Comparison of ENCODE assay signal across 1 cellular context in the genomic region with DNA sequence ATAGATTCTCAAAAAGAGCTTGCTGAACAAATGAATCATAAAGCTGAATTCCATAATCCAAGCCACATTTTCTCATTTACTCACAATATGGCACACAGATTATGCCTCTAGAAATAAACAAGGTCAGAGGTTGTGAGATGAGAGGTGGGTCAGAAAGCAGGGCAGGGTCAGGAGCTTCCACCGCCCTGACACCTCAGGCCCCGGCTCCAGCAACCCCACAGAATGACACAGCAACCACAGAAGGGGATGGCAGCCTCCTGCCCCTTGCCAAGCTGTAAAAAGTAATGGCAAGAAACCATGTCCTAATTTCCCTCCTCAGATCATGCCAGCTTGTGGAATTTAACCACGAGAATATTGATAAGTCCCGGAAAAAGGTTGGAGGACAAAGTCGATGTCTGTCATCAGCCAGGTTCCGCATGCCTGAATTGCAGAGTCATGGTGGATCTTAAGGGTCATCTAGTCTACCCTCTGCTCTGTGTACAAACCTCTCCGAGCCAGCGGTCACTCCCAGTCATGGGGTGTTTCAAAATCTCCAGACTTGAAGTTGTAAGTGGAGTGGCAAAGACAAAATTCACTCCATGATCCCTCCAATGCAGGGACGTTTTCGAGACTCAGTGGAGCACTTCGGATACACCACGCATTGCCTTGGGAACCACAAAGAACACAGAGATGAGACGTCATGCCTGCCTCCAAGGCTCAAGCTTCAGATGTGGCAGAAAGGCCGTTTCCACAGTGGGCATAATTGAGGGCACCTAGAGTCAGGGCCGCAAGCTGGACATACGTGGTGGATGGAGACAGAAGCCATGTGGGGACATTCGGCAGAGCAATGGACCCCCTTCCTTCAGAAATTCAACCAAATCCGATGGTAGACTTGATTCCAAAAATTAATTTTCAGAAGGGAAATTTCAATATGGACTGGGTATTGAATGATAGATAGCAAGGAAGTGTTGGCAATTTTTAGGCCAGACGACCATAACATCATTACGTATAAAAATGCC.
TF ChIP-seq lines count a peak whose summit lies in the region.

No MANE protein-coding gene starts in this region.

TF ChIP-seq in HepG2, 621 proteins besides CTCF, POLR2A, EP300 and RAD21 (continued from another document and continues in another):
- TF ChIP-seq, protein P1, sequence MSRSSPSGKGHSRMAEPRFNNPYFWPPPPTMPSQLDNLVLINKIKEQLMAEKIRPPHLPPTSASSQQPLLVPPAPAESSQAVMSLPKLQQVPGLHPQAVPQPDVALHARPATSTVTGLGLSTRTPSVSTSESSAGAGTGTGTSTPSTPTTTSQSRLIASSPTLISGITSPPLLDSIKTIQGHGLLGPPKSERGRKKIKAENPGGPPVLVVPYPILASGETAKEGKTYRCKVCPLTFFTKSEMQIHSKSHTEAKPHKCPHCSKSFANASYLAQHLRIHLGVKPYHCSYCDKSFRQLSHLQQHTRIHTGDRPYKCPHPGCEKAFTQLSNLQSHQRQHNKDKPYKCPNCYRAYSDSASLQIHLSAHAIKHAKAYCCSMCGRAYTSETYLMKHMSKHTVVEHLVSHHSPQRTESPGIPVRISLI (CRISPR knock-in tag; IDR thresholded peaks at IDR 0.05; ENCODE audit: borderline replicate concordance), result peak; percentile 55; the same call in 1 of the 2 replicates
- TF ChIP-seq SMARCC2 (IDR thresholded peaks at IDR 0.05) (no peak), ARNT (IDR thresholded peaks at IDR 0.05) (no peak), MBD4 (IDR thresholded peaks at IDR 0.05; ENCODE audit: borderline replicate concordance, low read length) (peak; percentile 37; the same call in 1 of the 2 replicates), RARG (CRISPR knock-in tag; IDR thresholded peaks at IDR 0.05; ENCODE audit: low read depth) (0 out of 2 replicates have a peak, but pooled peaks have one; percentile 44), ZNF10 (CRISPR knock-in tag; IDR thresholded peaks at IDR 0.05; ENCODE audit: borderline replicate concordance, low read depth) (no peak), ZNF549 (CRISPR knock-in tag; IDR thresholded peaks at IDR 0.05) (no peak), ZFP36L1 (CRISPR knock-in tag; IDR thresholded peaks at IDR 0.05) (no peak), SRY (CRISPR knock-in tag; IDR thresholded peaks at IDR 0.05) (no peak), ZSCAN21 (CRISPR knock-in tag; IDR thresholded peaks at IDR 0.05; ENCODE audit: borderline replicate concordance) (no peak), THYN1 (CRISPR knock-in tag; IDR thresholded peaks at IDR 0.05; ENCODE audit: borderline replicate concordance, low read depth) (no peak), SAFB2 (CRISPR knock-in tag; IDR thresholded peaks at IDR 0.05; ENCODE audit: borderline replicate concordance, low read depth) (no peak), KAT8 (CRISPR knock-in tag; IDR thresholded peaks at IDR 0.05) (peak; percentile 40; the same call in 1 of the 2 replicates), TCF7L2 (IDR thresholded peaks at IDR 0.05; ENCODE audit: low read depth, low read length) (no peak), ZNF225 (CRISPR knock-in tag; IDR thresholded peaks at IDR 0.05) (no peak), CEBPG (CRISPR knock-in tag; IDR thresholded peaks at IDR 0.05) (peak; percentile 68; the same call in 1 of the 2 replicates), TAF15 (IDR thresholded peaks at IDR 0.05; ENCODE audit: low read depth, low read length, poor library complexity, severe bottlenecking) (no peak), PHB2 (IDR thresholded peaks at IDR 0.05; ENCODE audit: partially characterized antibody) (no peak), SIX1 (CRISPR knock-in tag; IDR thresholded peaks at IDR 0.05; ENCODE audit: borderline replicate concordance) (peak; percentile 31; the same call in 1 of the 2 replicates), ZNF367 (CRISPR knock-in tag; IDR thresholded peaks at IDR 0.05; ENCODE audit: borderline replicate concordance) (no peak), MTA3 (CRISPR knock-in tag; IDR thresholded peaks at IDR 0.05) (no peak), ZNF17 (CRISPR knock-in tag; IDR thresholded peaks at IDR 0.05) (no peak), MEF2D (CRISPR knock-in tag; IDR thresholded peaks at IDR 0.05) (peak; percentile 65; the same call in 1 of the 2 replicates), KMT2B (CRISPR knock-in tag; IDR thresholded peaks at IDR 0.05) (no peak), CAMTA2 (CRISPR knock-in tag; IDR thresholded peaks at IDR 0.05; ENCODE audit: borderline replicate concordance) (no peak), HDAC2 (CRISPR knock-in tag; IDR thresholded peaks at IDR 0.05) (peak; percentile 59; the same call in 1 of the 2 replicates), ZFYVE20 (CRISPR knock-in tag; IDR thresholded peaks at IDR 0.05; ENCODE audit: borderline replicate concordance, low read depth) (no peak), ZFP36L2 (CRISPR knock-in tag; IDR thresholded peaks at IDR 0.05) (no peak), ZBTB21 (CRISPR knock-in tag; IDR thresholded peaks at IDR 0.05) (no peak), NFATC3 (CRISPR knock-in tag; IDR thresholded peaks at IDR 0.05) (no peak; the same call in 1 of the 2 replicates)
- TF ChIP-seq, protein P2, sequence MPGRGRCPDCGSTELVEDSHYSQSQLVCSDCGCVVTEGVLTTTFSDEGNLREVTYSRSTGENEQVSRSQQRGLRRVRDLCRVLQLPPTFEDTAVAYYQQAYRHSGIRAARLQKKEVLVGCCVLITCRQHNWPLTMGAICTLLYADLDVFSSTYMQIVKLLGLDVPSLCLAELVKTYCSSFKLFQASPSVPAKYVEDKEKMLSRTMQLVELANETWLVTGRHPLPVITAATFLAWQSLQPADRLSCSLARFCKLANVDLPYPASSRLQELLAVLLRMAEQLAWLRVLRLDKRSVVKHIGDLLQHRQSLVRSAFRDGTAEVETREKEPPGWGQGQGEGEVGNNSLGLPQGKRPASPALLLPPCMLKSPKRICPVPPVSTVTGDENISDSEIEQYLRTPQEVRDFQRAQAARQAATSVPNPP (CRISPR knock-in tag; IDR thresholded peaks at IDR 0.05), result 0 out of 2 replicates have a peak, but pooled peaks have one; percentile 41
- TF ChIP-seq, protein P3, sequence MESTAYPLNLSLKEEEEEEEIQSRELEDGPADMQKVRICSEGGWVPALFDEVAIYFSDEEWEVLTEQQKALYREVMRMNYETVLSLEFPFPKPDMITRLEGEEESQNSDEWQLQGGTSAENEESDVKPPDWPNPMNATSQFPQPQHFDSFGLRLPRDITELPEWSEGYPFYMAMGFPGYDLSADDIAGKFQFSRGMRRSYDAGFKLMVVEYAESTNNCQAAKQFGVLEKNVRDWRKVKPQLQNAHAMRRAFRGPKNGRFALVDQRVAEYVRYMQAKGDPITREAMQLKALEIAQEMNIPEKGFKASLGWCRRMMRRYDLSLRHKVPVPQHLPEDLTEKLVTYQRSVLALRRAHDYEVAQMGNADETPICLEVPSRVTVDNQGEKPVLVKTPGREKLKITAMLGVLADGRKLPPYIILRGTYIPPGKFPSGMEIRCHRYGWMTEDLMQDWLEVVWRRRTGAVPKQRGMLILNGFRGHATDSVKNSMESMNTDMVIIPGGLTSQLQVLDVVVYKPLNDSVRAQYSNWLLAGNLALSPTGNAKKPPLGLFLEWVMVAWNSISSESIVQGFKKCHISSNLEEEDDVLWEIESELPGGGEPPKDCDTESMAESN (CRISPR knock-in tag; conservative IDR thresholded peaks at IDR 0.05), result no peak; the same call in 1 of the 2 replicates
- TF ChIP-seq, protein P4, sequence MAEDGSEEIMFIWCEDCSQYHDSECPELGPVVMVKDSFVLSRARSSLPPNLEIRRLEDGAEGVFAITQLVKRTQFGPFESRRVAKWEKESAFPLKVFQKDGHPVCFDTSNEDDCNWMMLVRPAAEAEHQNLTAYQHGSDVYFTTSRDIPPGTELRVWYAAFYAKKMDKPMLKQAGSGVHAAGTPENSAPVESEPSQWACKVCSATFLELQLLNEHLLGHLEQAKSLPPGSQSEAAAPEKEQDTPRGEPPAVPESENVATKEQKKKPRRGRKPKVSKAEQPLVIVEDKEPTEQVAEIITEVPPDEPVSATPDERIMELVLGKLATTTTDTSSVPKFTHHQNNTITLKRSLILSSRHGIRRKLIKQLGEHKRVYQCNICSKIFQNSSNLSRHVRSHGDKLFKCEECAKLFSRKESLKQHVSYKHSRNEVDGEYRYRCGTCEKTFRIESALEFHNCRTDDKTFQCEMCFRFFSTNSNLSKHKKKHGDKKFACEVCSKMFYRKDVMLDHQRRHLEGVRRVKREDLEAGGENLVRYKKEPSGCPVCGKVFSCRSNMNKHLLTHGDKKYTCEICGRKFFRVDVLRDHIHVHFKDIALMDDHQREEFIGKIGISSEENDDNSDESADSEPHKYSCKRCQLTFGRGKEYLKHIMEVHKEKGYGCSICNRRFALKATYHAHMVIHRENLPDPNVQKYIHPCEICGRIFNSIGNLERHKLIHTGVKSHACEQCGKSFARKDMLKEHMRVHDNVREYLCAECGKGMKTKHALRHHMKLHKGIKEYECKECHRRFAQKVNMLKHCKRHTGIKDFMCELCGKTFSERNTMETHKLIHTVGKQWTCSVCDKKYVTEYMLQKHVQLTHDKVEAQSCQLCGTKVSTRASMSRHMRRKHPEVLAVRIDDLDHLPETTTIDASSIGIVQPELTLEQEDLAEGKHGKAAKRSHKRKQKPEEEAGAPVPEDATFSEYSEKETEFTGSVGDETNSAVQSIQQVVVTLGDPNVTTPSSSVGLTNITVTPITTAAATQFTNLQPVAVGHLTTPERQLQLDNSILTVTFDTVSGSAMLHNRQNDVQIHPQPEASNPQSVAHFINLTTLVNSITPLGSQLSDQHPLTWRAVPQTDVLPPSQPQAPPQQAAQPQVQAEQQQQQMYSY (CRISPR knock-in tag; IDR thresholded peaks at IDR 0.05), result peak; percentile 92
- TF ChIP-seq, protein P5, sequence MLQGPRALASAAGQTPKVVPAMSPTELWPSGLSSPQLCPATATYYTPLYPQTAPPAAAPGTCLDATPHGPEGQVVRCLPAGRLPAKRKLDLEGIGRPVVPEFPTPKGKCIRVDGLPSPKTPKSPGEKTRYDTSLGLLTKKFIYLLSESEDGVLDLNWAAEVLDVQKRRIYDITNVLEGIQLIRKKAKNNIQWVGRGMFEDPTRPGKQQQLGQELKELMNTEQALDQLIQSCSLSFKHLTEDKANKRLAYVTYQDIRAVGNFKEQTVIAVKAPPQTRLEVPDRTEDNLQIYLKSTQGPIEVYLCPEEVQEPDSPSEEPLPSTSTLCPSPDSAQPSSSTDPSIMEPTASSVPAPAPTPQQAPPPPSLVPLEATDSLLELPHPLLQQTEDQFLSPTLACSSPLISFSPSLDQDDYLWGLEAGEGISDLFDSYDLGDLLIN (CRISPR knock-in tag; IDR thresholded peaks at IDR 0.05; ENCODE audit: borderline replicate concordance), result no peak; the same call in 1 of the 2 replicates
- TF ChIP-seq, protein P6, sequence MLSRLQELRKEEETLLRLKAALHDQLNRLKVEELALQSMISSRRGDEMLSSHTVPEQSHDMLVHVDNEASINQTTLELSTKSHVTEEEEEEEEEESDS (CRISPR knock-in tag; IDR thresholded peaks at IDR 0.05; ENCODE audit: borderline replicate concordance), result peak; percentile 62; the same call in 1 of the 2 replicates
- TF ChIP-seq, protein P7, sequence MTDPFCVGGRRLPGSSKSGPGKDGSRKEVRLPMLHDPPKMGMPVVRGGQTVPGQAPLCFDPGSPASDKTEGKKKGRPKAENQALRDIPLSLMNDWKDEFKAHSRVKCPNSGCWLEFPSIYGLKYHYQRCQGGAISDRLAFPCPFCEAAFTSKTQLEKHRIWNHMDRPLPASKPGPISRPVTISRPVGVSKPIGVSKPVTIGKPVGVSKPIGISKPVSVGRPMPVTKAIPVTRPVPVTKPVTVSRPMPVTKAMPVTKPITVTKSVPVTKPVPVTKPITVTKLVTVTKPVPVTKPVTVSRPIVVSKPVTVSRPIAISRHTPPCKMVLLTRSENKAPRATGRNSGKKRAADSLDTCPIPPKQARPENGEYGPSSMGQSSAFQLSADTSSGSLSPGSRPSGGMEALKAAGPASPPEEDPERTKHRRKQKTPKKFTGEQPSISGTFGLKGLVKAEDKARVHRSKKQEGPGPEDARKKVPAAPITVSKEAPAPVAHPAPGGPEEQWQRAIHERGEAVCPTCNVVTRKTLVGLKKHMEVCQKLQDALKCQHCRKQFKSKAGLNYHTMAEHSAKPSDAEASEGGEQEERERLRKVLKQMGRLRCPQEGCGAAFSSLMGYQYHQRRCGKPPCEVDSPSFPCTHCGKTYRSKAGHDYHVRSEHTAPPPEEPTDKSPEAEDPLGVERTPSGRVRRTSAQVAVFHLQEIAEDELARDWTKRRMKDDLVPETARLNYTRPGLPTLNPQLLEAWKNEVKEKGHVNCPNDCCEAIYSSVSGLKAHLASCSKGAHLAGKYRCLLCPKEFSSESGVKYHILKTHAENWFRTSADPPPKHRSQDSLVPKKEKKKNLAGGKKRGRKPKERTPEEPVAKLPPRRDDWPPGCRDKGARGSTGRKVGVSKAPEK (CRISPR knock-in tag; IDR thresholded peaks at IDR 0.05; ENCODE audit: borderline replicate concordance), result 0 out of 2 replicates have a peak, but pooled peaks have one; percentile 32
- TF ChIP-seq, protein P8, sequence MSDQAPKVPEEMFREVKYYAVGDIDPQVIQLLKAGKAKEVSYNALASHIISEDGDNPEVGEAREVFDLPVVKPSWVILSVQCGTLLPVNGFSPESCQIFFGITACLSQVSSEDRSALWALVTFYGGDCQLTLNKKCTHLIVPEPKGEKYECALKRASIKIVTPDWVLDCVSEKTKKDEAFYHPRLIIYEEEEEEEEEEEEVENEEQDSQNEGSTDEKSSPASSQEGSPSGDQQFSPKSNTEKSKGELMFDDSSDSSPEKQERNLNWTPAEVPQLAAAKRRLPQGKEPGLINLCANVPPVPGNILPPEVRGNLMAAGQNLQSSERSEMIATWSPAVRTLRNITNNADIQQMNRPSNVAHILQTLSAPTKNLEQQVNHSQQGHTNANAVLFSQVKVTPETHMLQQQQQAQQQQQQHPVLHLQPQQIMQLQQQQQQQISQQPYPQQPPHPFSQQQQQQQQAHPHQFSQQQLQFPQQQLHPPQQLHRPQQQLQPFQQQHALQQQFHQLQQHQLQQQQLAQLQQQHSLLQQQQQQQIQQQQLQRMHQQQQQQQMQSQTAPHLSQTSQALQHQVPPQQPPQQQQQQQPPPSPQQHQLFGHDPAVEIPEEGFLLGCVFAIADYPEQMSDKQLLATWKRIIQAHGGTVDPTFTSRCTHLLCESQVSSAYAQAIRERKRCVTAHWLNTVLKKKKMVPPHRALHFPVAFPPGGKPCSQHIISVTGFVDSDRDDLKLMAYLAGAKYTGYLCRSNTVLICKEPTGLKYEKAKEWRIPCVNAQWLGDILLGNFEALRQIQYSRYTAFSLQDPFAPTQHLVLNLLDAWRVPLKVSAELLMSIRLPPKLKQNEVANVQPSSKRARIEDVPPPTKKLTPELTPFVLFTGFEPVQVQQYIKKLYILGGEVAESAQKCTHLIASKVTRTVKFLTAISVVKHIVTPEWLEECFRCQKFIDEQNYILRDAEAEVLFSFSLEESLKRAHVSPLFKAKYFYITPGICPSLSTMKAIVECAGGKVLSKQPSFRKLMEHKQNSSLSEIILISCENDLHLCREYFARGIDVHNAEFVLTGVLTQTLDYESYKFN (CRISPR knock-in tag; conservative IDR thresholded peaks at IDR 0.05), result peak; percentile 83
- TF ChIP-seq, protein P9, sequence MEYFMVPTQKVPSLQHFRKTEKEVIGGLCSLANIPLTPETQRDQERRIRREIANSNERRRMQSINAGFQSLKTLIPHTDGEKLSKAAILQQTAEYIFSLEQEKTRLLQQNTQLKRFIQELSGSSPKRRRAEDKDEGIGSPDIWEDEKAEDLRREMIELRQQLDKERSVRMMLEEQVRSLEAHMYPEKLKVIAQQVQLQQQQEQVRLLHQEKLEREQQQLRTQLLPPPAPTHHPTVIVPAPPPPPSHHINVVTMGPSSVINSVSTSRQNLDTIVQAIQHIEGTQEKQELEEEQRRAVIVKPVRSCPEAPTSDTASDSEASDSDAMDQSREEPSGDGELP (IDR thresholded peaks at IDR 0.05; ENCODE audit: borderline replicate concordance, low read depth), result no peak; the same call in 1 of the 2 replicates
